In the genomic region with DNA sequence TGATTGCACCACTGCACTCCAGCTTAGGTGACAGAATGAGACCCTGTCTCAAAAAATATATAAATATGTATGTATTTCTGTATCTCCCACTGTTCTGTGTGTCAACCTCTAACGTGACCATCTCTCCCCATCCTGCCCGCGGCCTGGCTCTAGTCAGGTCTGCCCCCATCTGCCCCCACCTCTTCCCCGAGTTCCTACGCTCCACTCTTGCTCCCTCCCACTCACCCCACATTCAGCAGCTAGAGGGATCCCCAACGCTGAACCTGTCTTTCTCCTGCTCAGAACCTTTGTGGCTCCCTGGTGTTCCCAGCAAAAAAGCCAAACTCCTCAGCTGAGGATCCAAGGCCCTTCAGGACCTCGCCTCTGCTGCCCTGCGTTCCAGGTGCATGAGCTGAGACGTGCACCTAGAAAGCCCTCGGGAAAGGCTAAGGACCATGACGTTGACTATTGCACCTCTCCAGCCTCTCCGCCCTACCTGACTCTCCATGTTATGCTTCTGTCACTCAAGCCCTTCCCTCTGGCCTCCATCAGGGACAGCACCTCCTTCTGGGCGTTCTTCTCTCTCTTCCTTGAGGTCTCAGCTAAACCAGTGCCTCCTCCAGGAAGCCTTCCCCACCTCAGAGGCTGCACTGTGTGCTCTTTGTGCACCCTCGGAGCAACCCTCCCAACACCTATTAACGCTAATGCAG, we compare ENCODE assay signal across 22 cellular contexts. TPM values are rescaled to one million over a fixed set of nuclear protein-coding genes. Genes with fewer than 3 reads are reported as not detected.
DNase-seq lines count a peak whose midpoint lies in the region; ATAC-seq, FAIRE-seq and TF ChIP-seq lines count a peak whose summit lies in the region.
"Had no signal": no experiment of that assay in that cellular context is flagged by ENCODE, and none has a peak within 500 bp of the region (broad histone marks: within the 10 kb centered on the region; RNA-seq: fewer than 3 reads in every experiment).

No MANE protein-coding gene starts in this region.

- H3K4me1 ChIP-seq in kidney (ENCODE audit: control insufficient read depth in 1 of 2, insufficient read depth in 1 of 2, low read depth in 1 of 2, low read length in 2 of 2) = peaks cover 20 to 26% of the 10 kb centered on the region in 2 donors

- intact Hi-C loops in kidney (cut with DNase I) = no loop called here

- no peak for DNase-seq in activated naive CD8-positive, alpha-beta T cell treated with anti-CD3 and anti-CD28 coated beads, Interleukin-2, amount 10 ng/mL, durations not matched to agents 7 days and 5 days
- no peak for DNase-seq in activated naive CD8-positive, alpha-beta T cell treated with anti-CD3 and anti-CD28 coated beads, Interleukin-2, amount 50 U/mL, for 24 hours
- no peak for DNase-seq in T-helper 17 cell
- peak; percentile 28 for DNase-seq in kidney
- no peak for DNase-seq in NCI-H345 (lab: John Stamatoyannopoulos, UW)
- no peak for DNase-seq in GM12892 (ENCODE audit: insufficient read length)
- DNase-seq: activated B cell treated with CpG ODN at 0.5 μM for 24 hours, activated gamma-delta T cell, aorta, foreskin fibroblast, NCI-H1930, NCI-H446 treated with DMSO at 0.1 percent for 48 hours, spleen had no signal

- POLR2A ChIA-PET in activated naive CD8-positive, alpha-beta T cell treated with anti-CD3 and anti-CD28 coated beads, Interleukin-2, amount 10 ng/mL, durations not matched to agents 7 days and 5 days (lab: Charles Lee) = no interaction called here

- H3K27me3 Mint-ChIP-seq in activated naive CD8-positive, alpha-beta T cell treated with anti-CD3 and anti-CD28 coated beads, Interleukin-2, amount 10 ng/mL, durations not matched to agents 7 days and 5 days = no peaks in the 10 kb centered on the region
- H3K27me3 Mint-ChIP-seq in activated naive CD8-positive, alpha-beta T cell treated with anti-CD3 and anti-CD28 coated beads, Interleukin-2, amount 50 U/mL, for 24 hours = no peaks in the 10 kb centered on the region
- H3K27me3 Mint-ChIP-seq in T-helper 17 cell = no peaks in the 10 kb centered on the region
- H3K27me3 Mint-ChIP-seq in stimulated activated memory B cell treated with anti-CD40 and anti-IgM and Interleukin-4, amounts not matched to agents 10 μg/mL and 1 μg/mL and 100 μg/mL, for 72 hours = no peaks in the 10 kb centered on the region
- H3K27me3 Mint-ChIP-seq: activated B cell treated with CpG ODN at 0.5 μM for 24 hours had no signal

- H3K9me3 Mint-ChIP-seq in activated naive CD8-positive, alpha-beta T cell treated with anti-CD3 and anti-CD28 coated beads, Interleukin-2, amount 10 ng/mL, durations not matched to agents 7 days and 5 days = no peaks in the 10 kb centered on the region
- no peaks in the 10 kb centered on the region for H3K9me3 Mint-ChIP-seq in activated naive CD8-positive, alpha-beta T cell treated with anti-CD3 and anti-CD28 coated beads, Interleukin-2, amount 50 U/mL, for 24 hours
- no peaks in the 10 kb centered on the region for H3K9me3 Mint-ChIP-seq in stimulated activated memory B cell treated with anti-CD40 and anti-IgM and Interleukin-4, amounts not matched to agents 10 μg/mL and 1 μg/mL and 100 μg/mL, for 72 hours
- H3K9me3 Mint-ChIP-seq: activated B cell treated with CpG ODN at 0.5 μM for 24 hours had no signal

- peaks cover 13% of the 10 kb centered on the region for H3K4me1 Mint-ChIP-seq in activated naive CD8-positive, alpha-beta T cell treated with anti-CD3 and anti-CD28 coated beads, Interleukin-2, amount 10 ng/mL, durations not matched to agents 7 days and 5 days
- peaks cover 15% of the 10 kb centered on the region for H3K4me1 Mint-ChIP-seq in activated naive CD8-positive, alpha-beta T cell treated with anti-CD3 and anti-CD28 coated beads, Interleukin-2, amount 50 U/mL, for 24 hours
- H3K4me1 Mint-ChIP-seq in T-helper 17 cell = peaks cover 33% of the 10 kb centered on the region
- peaks cover 50% of the 10 kb centered on the region for H3K4me1 Mint-ChIP-seq in stimulated activated memory B cell treated with anti-CD40 and anti-IgM and Interleukin-4, amounts not matched to agents 10 μg/mL and 1 μg/mL and 100 μg/mL, for 72 hours

- no peak overlapping the region for H3K4me3 ChIP-seq in kidney (ENCODE audit: low read length in 2 of 2)
- H3K4me3 ChIP-seq: spleen had no signal

- H3K27ac ChIP-seq in kidney (ENCODE audit: low read depth in 2 of 2, low read length in 2 of 2) = no peak overlapping the region

- H3K27ac Mint-ChIP-seq in activated naive CD8-positive, alpha-beta T cell treated with anti-CD3 and anti-CD28 coated beads, Interleukin-2, amount 10 ng/mL, durations not matched to agents 7 days and 5 days = peak overlapping the region; percentile 11
- no peak overlapping the region for H3K27ac Mint-ChIP-seq in activated naive CD8-positive, alpha-beta T cell treated with anti-CD3 and anti-CD28 coated beads, Interleukin-2, amount 50 U/mL, for 24 hours
- H3K27ac Mint-ChIP-seq in T-helper 17 cell = peak overlapping the region; percentile 67
- peak overlapping the region; percentile 40 for H3K27ac Mint-ChIP-seq in stimulated activated memory B cell treated with anti-CD40 and anti-IgM and Interleukin-4, amounts not matched to agents 10 μg/mL and 1 μg/mL and 100 μg/mL, for 72 hours

- H3K9ac ChIP-seq in kidney (ENCODE audit: low read length in 2 of 2) = no peak overlapping the region

- peaks cover 27% of the 10 kb centered on the region for H3K36me3 Mint-ChIP-seq in activated naive CD8-positive, alpha-beta T cell treated with anti-CD3 and anti-CD28 coated beads, Interleukin-2, amount 10 ng/mL, durations not matched to agents 7 days and 5 days
- H3K36me3 Mint-ChIP-seq in activated naive CD8-positive, alpha-beta T cell treated with anti-CD3 and anti-CD28 coated beads, Interleukin-2, amount 50 U/mL, for 24 hours (ENCODE audit: low read depth) = peaks cover 19% of the 10 kb centered on the region
- H3K36me3 Mint-ChIP-seq in T-helper 17 cell (ENCODE audit: low read depth) = peaks cover 3% of the 10 kb centered on the region
- peaks cover 53% of the 10 kb centered on the region for H3K36me3 Mint-ChIP-seq in stimulated activated memory B cell treated with anti-CD40 and anti-IgM and Interleukin-4, amounts not matched to agents 10 μg/mL and 1 μg/mL and 100 μg/mL, for 72 hours

- FAIRE-seq in kidney (lab: Jason Lieb, UNC) = no peak
- no peak for FAIRE-seq in GM12892 (lab: Jason Lieb, UNC)
- FAIRE-seq: A204.1, endothelial cell of umbilical vein had no signal

- no peak for ATAC-seq in activated naive CD8-positive, alpha-beta T cell treated with anti-CD3 and anti-CD28 coated beads, Interleukin-2, amount 10 ng/mL, durations not matched to agents 7 days and 5 days (ENCODE audit: low read depth)
- ATAC-seq in activated naive CD8-positive, alpha-beta T cell treated with anti-CD3 and anti-CD28 coated beads, Interleukin-2, amount 50 U/mL, for 24 hours = no peak
- ATAC-seq in T-helper 17 cell (no peak), GM18873 (IDR thresholded peaks at IDR 0.05; ENCODE audit: low FRiP score, unreplicated experiment) (no peak)
- ATAC-seq in stimulated activated memory B cell treated with anti-CD40 and anti-IgM and Interleukin-4, amounts not matched to agents 10 μg/mL and 1 μg/mL and 100 μg/mL, for 72 hours = no peak

- TF ChIP-seq CTCF in kidney (IDR thresholded peaks at IDR 0.05; ENCODE audit: borderline replicate concordance, extremely low read depth, insufficient read depth) = no peak

- no peak overlapping the region for H3K4me3 Mint-ChIP-seq in activated naive CD8-positive, alpha-beta T cell treated with anti-CD3 and anti-CD28 coated beads, Interleukin-2, amount 10 ng/mL, durations not matched to agents 7 days and 5 days
- H3K4me3 Mint-ChIP-seq in activated naive CD8-positive, alpha-beta T cell treated with anti-CD3 and anti-CD28 coated beads, Interleukin-2, amount 50 U/mL, for 24 hours = no peak overlapping the region
- H3K4me3 Mint-ChIP-seq in T-helper 17 cell = no peak overlapping the region
- no peak overlapping the region for H3K4me3 Mint-ChIP-seq in stimulated activated memory B cell treated with anti-CD40 and anti-IgM and Interleukin-4, amounts not matched to agents 10 μg/mL and 1 μg/mL and 100 μg/mL, for 72 hours
- H3K4me3 Mint-ChIP-seq: activated B cell treated with CpG ODN at 0.5 μM for 24 hours had no signal

- no peak for TF ChIP-seq POLR2A in GM12892 (IDR thresholded peaks at IDR 0.05; ENCODE audit: low read depth, low read length)

- H3K36me3 ChIP-seq in kidney (ENCODE audit: control insufficient read depth in 1 of 2, insufficient read depth in 2 of 2, low read length in 2 of 2) = peaks cover 8 to 18% of the 10 kb centered on the region in 2 donors

- H3K9me3 ChIP-seq in T-helper 17 cell (ENCODE audit: control insufficient read depth, low read length, poor library complexity, severe bottlenecking) = no peaks in the 10 kb centered on the region
- no peaks in the 10 kb centered on the region for H3K9me3 ChIP-seq in kidney (ENCODE audit: control insufficient read depth in 1 of 2, low read length in 2 of 2)
- H3K9me3 ChIP-seq: spleen had no signal

RNA-seq across cellular contexts. Expression of a gene that starts 18.1 kb away (rescaled TPM):
- 100 to 1,000 TPM; 164 to 170 TPM for total RNA-seq in activated naive CD8-positive, alpha-beta T cell treated with anti-CD3 and anti-CD28 coated beads, Interleukin-2, amount 10 ng/mL, durations not matched to agents 7 days and 5 days
- total RNA-seq in T-helper 17 cell (100 to 1,000 TPM; 168 to 187 TPM), kidney (154 TPM)
- 75.0 TPM for polyA plus RNA-seq in kidney (ENCODE audit: insufficient read depth, low read depth, low replicate concordance)
- polyA plus RNA-seq in GM12892 (2012; ENCODE audit: missing spikeins) = 78.2 TPM

RNA-seq across cellular contexts. Expression of a gene that starts 40.6 kb away (rescaled TPM):
- under 1 TPM; 0.53 to 0.99 TPM for total RNA-seq in activated naive CD8-positive, alpha-beta T cell treated with anti-CD3 and anti-CD28 coated beads, Interleukin-2, amount 10 ng/mL, durations not matched to agents 7 days and 5 days
- total RNA-seq in T-helper 17 cell (1 to 10 TPM in 1 of 2 donors, under 1 TPM in 1; 0.77 to 1.5 TPM), kidney (1.2 TPM)
- 2.1 TPM for polyA plus RNA-seq in kidney (ENCODE audit: insufficient read depth, low read depth, low replicate concordance)
- polyA plus RNA-seq in GM12892 (2012; ENCODE audit: missing spikeins) = not detected
- total RNA-seq: activated CD8-positive, alpha-beta memory T cell treated with anti-CD3 and anti-CD28 coated beads for 36 hours; Daoy; endothelial cell of umbilical vein; urinary bladder had no signal
- polyA plus RNA-seq: endothelial cell of umbilical vein had no signal

RNA-seq across cellular contexts. Expression of a gene that starts 48.9 kb away (rescaled TPM):
- not detected for total RNA-seq in activated naive CD8-positive, alpha-beta T cell treated with anti-CD3 and anti-CD28 coated beads, Interleukin-2, amount 10 ng/mL, durations not matched to agents 7 days and 5 days
- total RNA-seq in T-helper 17 cell = not detected
- not detected for total RNA-seq in kidney
- not detected for polyA plus RNA-seq in kidney (ENCODE audit: insufficient read depth, low read depth, low replicate concordance)
- 0.17 TPM for polyA plus RNA-seq in GM12892 (2012; ENCODE audit: missing spikeins)
- total RNA-seq: activated B cell treated with CpG ODN at 0.5 μM for 24 hours; activated CD8-positive, alpha-beta memory T cell treated with anti-CD3 and anti-CD28 coated beads for 36 hours; aorta; Daoy; endothelial cell of umbilical vein; left lobe of liver; posterior vena cava; spleen had no signal
- polyA plus RNA-seq: endothelial cell of umbilical vein, spleen had no signal
